Comparison of ENCODE assay signal across 8 cellular contexts in genomic region chr20:33811763-33812672, GRCh38. TPM values are rescaled to one million over a fixed set of nuclear protein-coding genes. Genes with fewer than 3 reads are reported as not detected.
DNase-seq lines count a peak whose midpoint lies in the region; ATAC-seq and TF ChIP-seq lines count a peak whose summit lies in the region.

No MANE protein-coding gene starts in this region.

- TF ChIP-seq CTCF in BJ (IDR thresholded peaks at IDR 0.05; ENCODE audit: insufficient read depth, low read depth, low read length) (no peak), foreskin fibroblast (IDR thresholded peaks at IDR 0.05; ENCODE audit: low read depth, low read length) (no peak)

- H2BK120ac ChIP-seq in neuronal stem cell (ENCODE audit: low read depth, low read length): no peak overlapping the region

- H3K27me3 Mint-ChIP-seq in activated T-cell treated with anti-CD3 and anti-CD28 coated beads, Interleukin-2, amount 50 U/mL, for 4 hours (ENCODE audit: low read depth): no peaks in the 10 kb centered on the region

- H3K4me1 Mint-ChIP-seq in activated T-cell treated with anti-CD3 and anti-CD28 coated beads, Interleukin-2, amount 50 U/mL, for 4 hours (ENCODE audit: low read depth): peaks cover 46% of the 10 kb centered on the region

- WGBS in neuronal stem cell (ENCODE audit: extremely low coverage in 2 of 2, insufficient read length in 2 of 2, insufficient replicate concordance in 1 of 2), 2 donors: no CpG with 5 or more reads among the region's 25 CpGs
- under 1% methylated on average over 25 of the region's 25 CpGs for WGBS in urinary bladder

- H3K4me3 ChIP-seq in BJ (ENCODE audit: low read depth, low read length) (peak overlapping the region; percentile 93), foreskin fibroblast (ENCODE audit: low read depth in 1 of 2, low read length in 2 of 2) (peak overlapping the region; percentile 68 to 89), neuronal stem cell (ENCODE audit: low read length in 2 of 2) (peak overlapping the region; percentile 86 to 88), urinary bladder (ENCODE audit: low read depth, low read length) (peak overlapping the region; percentile 82)

- H3K27ac ChIP-seq in neuronal stem cell (replicated peaks; ENCODE audit: low read length): peak overlapping the region; percentile 31
- H3K27ac ChIP-seq in urinary bladder (ENCODE audit: low read depth): peak overlapping the region; percentile 97

- ATAC-seq in GM21717 (IDR thresholded peaks at IDR 0.05; ENCODE audit: unreplicated experiment): peak; percentile 10
- peak; percentile 2 to 4 for ATAC-seq in activated T-cell treated with anti-CD3 and anti-CD28 coated beads, Interleukin-2, amount 50 U/mL, for 4 hours
- ATAC-seq in HG03175 (IDR thresholded peaks at IDR 0.05; ENCODE audit: unreplicated experiment): no peak

- peak overlapping the region; percentile 94 for H3K9ac ChIP-seq in neuronal stem cell (ENCODE audit: low read depth, low read length, poor library complexity)

- H3K14ac ChIP-seq in neuronal stem cell (ENCODE audit: low read length): peak overlapping the region; percentile 60

- peak overlapping the region; percentile 87 for H2AFZ ChIP-seq in neuronal stem cell (ENCODE audit: low read length)

- H3K4me3 Mint-ChIP-seq in activated T-cell treated with anti-CD3 and anti-CD28 coated beads, Interleukin-2, amount 50 U/mL, for 4 hours: peak overlapping the region; percentile 90

- no peak overlapping the region for H2BK15ac ChIP-seq in neuronal stem cell (ENCODE audit: low read length)

- H3K27me3 ChIP-seq in BJ (ENCODE audit: control insufficient read depth, insufficient read depth, low read length): no peaks in the 10 kb centered on the region
- no peaks in the 10 kb centered on the region for H3K27me3 ChIP-seq in neuronal stem cell (ENCODE audit: control insufficient read depth in 3 of 3, insufficient read depth in 3 of 3, low read depth in 1 of 3, low read length in 3 of 3)

- peak overlapping the region; percentile 40 for H2BK5ac ChIP-seq in neuronal stem cell (ENCODE audit: low read length)

- CTCF ChIA-PET in BJ (lab: Yijun Ruan, JAX): interaction anchor here (1.2 to 2.0 kb wide), 4 partner anchors 13 to 256 kb away, joined by 3 to 7 read pairs (median 4); no protein-coding TSS in a partner anchor

- peaks cover 11% of the 10 kb centered on the region for H3K79me1 ChIP-seq in neuronal stem cell (ENCODE audit: low read depth, low read length)

- peak; percentile 36 for DNase-seq in BJ (ENCODE audit: low read depth)
- DNase-seq in NCI-H526 treated with DMSO at 0.1 percent for 48 hours (lab: John Stamatoyannopoulos, UW): peak; percentile 23
- DNase-seq in activated T-cell treated with anti-CD3 and anti-CD28 coated beads, Interleukin-2, amount 50 U/mL, for 4 hours: peak; percentile 30
- peak; percentile 87 to 93 for DNase-seq in foreskin fibroblast
- DNase-seq in neuronal stem cell (ENCODE audit: low spot score): no peak

- H2AK5ac ChIP-seq in neuronal stem cell (ENCODE audit: low read depth, low read length): no peak overlapping the region

- peak overlapping the region; percentile 69 for H3K4me2 ChIP-seq in neuronal stem cell (ENCODE audit: insufficient read depth, low read length, poor library complexity, severe bottlenecking)

- H2BK12ac ChIP-seq in neuronal stem cell (ENCODE audit: low read length): no peak overlapping the region

- POLR2A ChIA-PET in BJ (lab: Charles Lee): interaction anchor here (0.5 to 0.7 kb wide), 3 partner anchors 10 to 1227 kb away, joined by 4 to 12 read pairs (median 6); no protein-coding TSS in a partner anchor

- H3K9me3 ChIP-seq in neuronal stem cell (replicated peaks in 1 of 2; ENCODE audit: control insufficient read depth in 2 of 2, insufficient read depth in 1 of 2, low read depth in 1 of 2, low read length in 2 of 2): no peaks in the 10 kb centered on the region

- H3K36me3 Mint-ChIP-seq in activated T-cell treated with anti-CD3 and anti-CD28 coated beads, Interleukin-2, amount 50 U/mL, for 4 hours (ENCODE audit: insufficient read depth): peaks cover 17% of the 10 kb centered on the region

- no peak overlapping the region for H4K8ac ChIP-seq in neuronal stem cell (ENCODE audit: low read depth, low read length)

- H3K23ac ChIP-seq in neuronal stem cell (ENCODE audit: low read depth, low read length, poor library complexity): peak overlapping the region; percentile 32

- no peaks in the 10 kb centered on the region for H3K36me3 ChIP-seq in BJ (ENCODE audit: control insufficient read depth, insufficient read depth, low read length)
- H3K36me3 ChIP-seq in neuronal stem cell (replicated peaks in 1 of 2; ENCODE audit: control insufficient read depth in 2 of 2, insufficient read depth in 2 of 2, low read length in 2 of 2): peaks cover 0 to 15% of the 10 kb centered on the region in 2 donors
- H3K36me3 ChIP-seq in urinary bladder (ENCODE audit: insufficient read depth): no peaks in the 10 kb centered on the region

- H4K91ac ChIP-seq in neuronal stem cell (ENCODE audit: low read depth, low read length, poor library complexity): no peak overlapping the region

- H3K4me1 ChIP-seq in neuronal stem cell (ENCODE audit: control insufficient read depth in 2 of 2, insufficient read depth in 1 of 2, low read depth in 1 of 2, low read length in 2 of 2) (peaks cover 5% of the 10 kb centered on the region in 2 donors), urinary bladder (ENCODE audit: insufficient read depth) (peaks cover 2% of the 10 kb centered on the region)

- no peaks in the 10 kb centered on the region for H3K9me3 Mint-ChIP-seq in activated T-cell treated with anti-CD3 and anti-CD28 coated beads, Interleukin-2, amount 50 U/mL, for 4 hours

- H3K4ac ChIP-seq in neuronal stem cell (ENCODE audit: low read length): no peak overlapping the region

- peak overlapping the region; percentile 67 for H3K18ac ChIP-seq in neuronal stem cell (ENCODE audit: low read length)

RNA-seq across cellular contexts. Expression of gene CHMP4B, which starts 0.9 kb away (rescaled TPM):
- 65.3 and 84.0 TPM in 2 replicates for polyA plus RNA-seq in BJ (2011; rRNA removed)
- 23.4 and 27.1 TPM in 2 replicates for polyA minus RNA-seq in BJ (2011; rRNA and poly(A)+ RNA removed)
- 10 to 100 TPM; 71.1 to 80.0 (median 71.7) TPM for total RNA-seq in activated T-cell treated with anti-CD3 and anti-CD28 coated beads, Interleukin-2, amount 50 U/mL, for 4 hours
- polyA plus RNA-seq in neuronal stem cell (2013, experiment 1 of 2): 68.2 TPM
- 67.4 TPM for polyA plus RNA-seq in neuronal stem cell (2013, experiment 2 of 2)
- total RNA-seq in urinary bladder: 33.5 TPM
- 193 TPM for polyA plus RNA-seq in urinary bladder
